ENCODE assay signal across 29 cellular contexts in genomic region chr7:92987543-92987942, GRCh38.
DNase-seq lines count a peak whose midpoint lies in the region; ATAC-seq, FAIRE-seq and TF ChIP-seq lines count a peak whose summit lies in the region.
"Had no signal": no experiment of that assay in that cellular context is flagged by ENCODE, and none has a peak within 500 bp of the region (broad histone marks: within the 10 kb centered on the region; RNA-seq: fewer than 3 reads in every experiment).

No MANE protein-coding gene starts in this region.

- FAIRE-seq in K562 (lab: Jason Lieb, UNC) = no peak
- FAIRE-seq: GM19239, small intestine had no signal

- H3K79me2 ChIP-seq in K562 (ENCODE audit: control insufficient read depth, insufficient read depth, low read length) = no peaks in the 10 kb centered on the region

- intact Hi-C loops in K562 (cut with micrococcal nuclease) (loop anchor here (10.0 kb wide), 1 partner anchor 363 kb away; no protein-coding TSS in a partner anchor), ovary (cut with DNase I) (no loop called here), sigmoid colon (cut with DNase I) (no loop called here)
- intact Hi-C loops in activated CD8-positive, alpha-beta T cell treated with anti-CD3 and anti-CD28 coated beads for 36 hours (cut with micrococcal nuclease) = no loop called here

- H4K8ac ChIP-seq in neuronal stem cell (ENCODE audit: low read depth, low read length) = no peak overlapping the region

- H3K9me1 ChIP-seq in K562 (ENCODE audit: control insufficient read depth, insufficient read depth, low read length) = no peaks in the 10 kb centered on the region

- H3K27me3 ChIP-seq in K562 (ENCODE audit: control insufficient read depth in 2 of 2, insufficient read depth in 2 of 2, low read length in 2 of 2) = no peaks in the 10 kb centered on the region
- H3K27me3 ChIP-seq in neuronal stem cell (ENCODE audit: control insufficient read depth in 3 of 3, insufficient read depth in 3 of 3, low read depth in 1 of 3, low read length in 3 of 3) = no peaks in the 10 kb centered on the region
- no peaks in the 10 kb centered on the region for H3K27me3 ChIP-seq in ovary
- H3K27me3 ChIP-seq in sigmoid colon = no peaks in the 10 kb centered on the region
- H3K27me3 ChIP-seq: stomach, thyroid gland, vagina had no signal

- H2BK120ac ChIP-seq in neuronal stem cell (ENCODE audit: low read depth, low read length) = no peak overlapping the region

- no peak overlapping the region for H2BK5ac ChIP-seq in neuronal stem cell (ENCODE audit: low read length)

- in situ Hi-C loops in K562 (cut with MboI) = no loop called here

- no peak overlapping the region for H3K27ac Mint-ChIP-seq in activated CD8-positive, alpha-beta T cell treated with anti-CD3 and anti-CD28 coated beads for 36 hours
- H3K27ac Mint-ChIP-seq: activated naive CD8-positive, alpha-beta T cell treated with anti-CD3 and anti-CD28 coated beads, Interleukin-2, amount 10 ng/mL, durations not matched to agents 7 days and 5 days; CD8-positive, alpha-beta T cell; H9; naive B cell; T-helper 1 cell treated with Interleukin-12 subunit alpha and Interleukin-12 subunit beta and Interleukin-4 antibody, amounts not matched to agents 30 μg/mL and 1 μg/mL, for 36 hours had no signal

- H2AK5ac ChIP-seq in neuronal stem cell (ENCODE audit: low read depth, low read length) = no peak overlapping the region

- H3K9ac ChIP-seq in K562 (ENCODE audit: insufficient read depth in 1 of 2, low read depth in 2 of 2, low read length in 2 of 2) (no peak overlapping the region), neuronal stem cell (ENCODE audit: low read depth, low read length, poor library complexity) (no peak overlapping the region)
- H3K9ac ChIP-seq: KMS-11 had no signal

- TF ChIP-seq CTCF in K562 (IDR thresholded peaks at IDR 0.05 in 2 of 3, conservative IDR thresholded peaks at IDR 0.05 in 1 of 3; ENCODE audit: insufficient read depth in 2 of 3, low read depth in 1 of 3, low read length in 3 of 3) (no peak), fibroblast of the aortic adventitia (IDR thresholded peaks at IDR 0.05; ENCODE audit: insufficient read depth, low read length) (no peak), ovary (IDR thresholded peaks at IDR 0.05) (no peak), sigmoid colon (IDR thresholded peaks at IDR 0.05) (no peak)
- no peak for TF ChIP-seq CTCF in activated CD8-positive, alpha-beta T cell treated with anti-CD3 and anti-CD28 coated beads for 36 hours (IDR thresholded peaks at IDR 0.05)

- H2AFZ ChIP-seq in K562 (ENCODE audit: low read depth, low read length) (0 out of 2 replicates have a peak overlapping the region, but pooled peaks have one; percentile 3), neuronal stem cell (ENCODE audit: low read length) (peak overlapping the region; percentile 64)

- peaks cover 13% of the 10 kb centered on the region for H3K27me3 Mint-ChIP-seq in activated CD8-positive, alpha-beta T cell treated with anti-CD3 and anti-CD28 coated beads for 36 hours

- H3K36me3 Mint-ChIP-seq in activated CD8-positive, alpha-beta T cell treated with anti-CD3 and anti-CD28 coated beads for 36 hours (ENCODE audit: low read depth) = no peaks in the 10 kb centered on the region
- H3K36me3 Mint-ChIP-seq: CD8-positive, alpha-beta T cell; naive B cell had no signal

- TF ChIP-seq EP300 in K562 (IDR thresholded peaks at IDR 0.05; ENCODE audit: low read length) (no peak), ovary (IDR thresholded peaks at IDR 0.05) (no peak), sigmoid colon (IDR thresholded peaks at IDR 0.05) (no peak)

- H3K79me1 ChIP-seq in neuronal stem cell (ENCODE audit: low read depth, low read length) = no peaks in the 10 kb centered on the region

- no peak overlapping the region for H3K4me3 Mint-ChIP-seq in activated CD8-positive, alpha-beta T cell treated with anti-CD3 and anti-CD28 coated beads for 36 hours
- H3K4me3 Mint-ChIP-seq: activated naive CD8-positive, alpha-beta T cell treated with anti-CD3 and anti-CD28 coated beads, Interleukin-2, amount 10 ng/mL, durations not matched to agents 7 days and 5 days; CD8-positive, alpha-beta T cell; H9; naive B cell; T-helper 1 cell treated with Interleukin-12 subunit alpha and Interleukin-12 subunit beta and Interleukin-4 antibody, amounts not matched to agents 30 μg/mL and 1 μg/mL, for 36 hours had no signal

- ATAC-seq in K562 = no peak
- no peak for ATAC-seq in activated CD8-positive, alpha-beta T cell treated with anti-CD3 and anti-CD28 coated beads for 36 hours
- ATAC-seq: CD8-positive, alpha-beta T cell had no signal

- H3K9me3 ChIP-seq in K562 (replicated peaks; ENCODE audit: control insufficient read depth, insufficient read depth, low read depth, low read length) (no peaks in the 10 kb centered on the region; the same call in 1 of the 2 replicates), neuronal stem cell (replicated peaks in 1 of 2; ENCODE audit: control insufficient read depth in 2 of 2, insufficient read depth in 1 of 2, low read depth in 1 of 2, low read length in 2 of 2) (peaks cover 2 to 5% of the 10 kb centered on the region in 2 donors), ovary (no peaks in the 10 kb centered on the region), sigmoid colon (no peaks in the 10 kb centered on the region)
- H3K9me3 ChIP-seq: stomach, thyroid gland, vagina had no signal

- DNase-seq in GM03348 (ENCODE audit: low spot score) (peak; percentile 20), K562 (ENCODE audit: extremely low read depth in 1 of 4, low spot score in 3 of 4) (no peak), fibroblast of the aortic adventitia (ENCODE audit: low read depth) (peak; percentile 14), neuronal stem cell (ENCODE audit: low spot score) (no peak), activated gamma-delta T cell treated with Interleukin-2 at 50 U/mL for 16 hours (no peak), ovary (no peak), sigmoid colon (no peak)
- no peak for DNase-seq in activated CD8-positive, alpha-beta T cell treated with anti-CD3 and anti-CD28 coated beads for 36 hours
- DNase-seq: activated CD4-positive, alpha-beta T cell treated with anti-CD3 and anti-CD28 coated beads for 1 hour; activated effector memory CD4-positive, alpha-beta T cell treated with Interleukin-2 at 50 U/mL for 16 hours; activated naive CD8-positive, alpha-beta T cell treated with anti-CD3 and anti-CD28 coated beads, Interleukin-2, amount 10 ng/mL, durations not matched to agents 7 days and 5 days; activated T-cell treated with anti-CD3 and anti-CD28 coated beads for 4 hours; AML-193; CD8-positive, alpha-beta T cell; DMS 273 treated with DMSO at 0.1 percent for 48 hours; H9; left colon; naive B cell; NCI-H1417 treated with DMSO at 0.1 percent for 48 hours; NCI-H2081; NCI-H2227 treated with DMSO at 0.1 percent for 48 hours; stimulated activated CD4-positive, alpha-beta T cell treated with anti-CD3 and anti-CD28 coated beads, Interleukin-1b, Interleukin-23, amount 100 ng/mL, for 48 hours; stomach; thyroid gland had no signal

- H4K20me1 ChIP-seq in K562 (replicated peaks; ENCODE audit: control insufficient read depth, insufficient read depth, low read length) = no peaks in the 10 kb centered on the region

- no peaks in the 10 kb centered on the region for H3K9me3 Mint-ChIP-seq in activated CD8-positive, alpha-beta T cell treated with anti-CD3 and anti-CD28 coated beads for 36 hours
- H3K9me3 Mint-ChIP-seq: CD8-positive, alpha-beta T cell; H9 had no signal

- H3K36me3 ChIP-seq in K562 (ENCODE audit: control insufficient read depth, insufficient read depth, low read length) (no peaks in the 10 kb centered on the region), neuronal stem cell (replicated peaks in 1 of 2; ENCODE audit: control insufficient read depth in 2 of 2, insufficient read depth in 2 of 2, low read length in 2 of 2) (no peaks in the 10 kb centered on the region), ovary (no peaks in the 10 kb centered on the region), sigmoid colon (no peaks in the 10 kb centered on the region)
- H3K36me3 ChIP-seq: stomach, thyroid gland, vagina had no signal

- no peak overlapping the region for H3K18ac ChIP-seq in neuronal stem cell (ENCODE audit: low read length)

- H3K4me1 ChIP-seq in K562 (replicated peaks in 1 of 2; ENCODE audit: control insufficient read depth in 2 of 2, insufficient read depth in 2 of 2, low read length in 2 of 2) (peaks cover 0 to 3% of the 10 kb centered on the region in 2 experiments; a peak in 1 of 5 replicates), neuronal stem cell (ENCODE audit: control insufficient read depth in 2 of 2, insufficient read depth in 1 of 2, low read depth in 1 of 2, low read length in 2 of 2) (peaks cover 0 to 6% of the 10 kb centered on the region in 2 donors), ovary (ENCODE audit: insufficient read depth) (no peaks in the 10 kb centered on the region), sigmoid colon (peaks cover 0 to 11% (median 0%) of the 10 kb centered on the region in 4 donors)
- H3K4me1 ChIP-seq: stomach, thyroid gland, vagina had no signal

- no peak overlapping the region for H4K91ac ChIP-seq in neuronal stem cell (ENCODE audit: low read depth, low read length, poor library complexity)

- no peak overlapping the region for H3K27ac ChIP-seq in K562 (ENCODE audit: extremely low read depth, low read depth, low read length)
- H3K27ac ChIP-seq in neuronal stem cell (replicated peaks; ENCODE audit: low read length) = no peak overlapping the region
- no peak overlapping the region for H3K27ac ChIP-seq in ovary
- no peak overlapping the region for H3K27ac ChIP-seq in sigmoid colon
- H3K27ac ChIP-seq: KMS-11, stomach, thyroid gland, vagina had no signal

- H3K4me3 ChIP-seq in K562 (no peak overlapping the region), fibroblast of the aortic adventitia (ENCODE audit: low read depth, low read length) (no peak overlapping the region), neuronal stem cell (ENCODE audit: low read length in 2 of 2) (no peak overlapping the region), ovary (no peak overlapping the region), sigmoid colon (no peak overlapping the region)
- H3K4me3 ChIP-seq: stomach, thyroid gland, vagina had no signal

- WGBS in K562 (ENCODE audit: insufficient coverage, low coverage, missing lambda C conversion rate) = 36% methylated on average over 3 of the region's 3 CpGs
- WGBS in neuronal stem cell (ENCODE audit: extremely low coverage in 2 of 2, insufficient read length in 2 of 2, insufficient replicate concordance in 1 of 2), 2 donors = no CpG with 5 or more reads among the region's 3 CpGs
- 81 to 86% (median 84%) methylated on average over 3 of the region's 3 CpGs for WGBS in ovary, 3 donors
- 90 to 94% methylated on average over 3 of the region's 3 CpGs for WGBS in sigmoid colon, 2 donors

- TF ChIP-seq POLR2A in K562 (conservative IDR thresholded peaks at IDR 0.05) = no peak
- TF ChIP-seq POLR2A in ovary (IDR thresholded peaks at IDR 0.05) = no peak
- TF ChIP-seq POLR2A in sigmoid colon (IDR thresholded peaks at IDR 0.05) = no peak

- H3K4me1 Mint-ChIP-seq in activated CD8-positive, alpha-beta T cell treated with anti-CD3 and anti-CD28 coated beads for 36 hours (ENCODE audit: low read depth) = no peaks in the 10 kb centered on the region
- H3K4me1 Mint-ChIP-seq: activated naive CD8-positive, alpha-beta T cell treated with anti-CD3 and anti-CD28 coated beads, Interleukin-2, amount 10 ng/mL, durations not matched to agents 7 days and 5 days; naive B cell had no signal

- CTCF ChIA-PET in K562 (lab: Yijun Ruan, JAX; ENCODE audit: low intra/inter-chr PET ratio) = no interaction called here
- CTCF ChIA-PET in activated CD8-positive, alpha-beta T cell treated with anti-CD3 and anti-CD28 coated beads for 36 hours (lab: Charles Lee) = interaction anchor here (0.8 to 1.6 kb wide), 2 partner anchors 8 to 13 kb away, joined by 3 to 6 read pairs; no protein-coding TSS in a partner anchor

- H3K14ac ChIP-seq in neuronal stem cell (ENCODE audit: low read length) = no peak overlapping the region

- no peak overlapping the region for H2BK15ac ChIP-seq in neuronal stem cell (ENCODE audit: low read length)

- H3K23ac ChIP-seq in neuronal stem cell (ENCODE audit: low read depth, low read length, poor library complexity) = no peak overlapping the region

- no peak overlapping the region for H3K4ac ChIP-seq in neuronal stem cell (ENCODE audit: low read length)

- TF ChIP-seq RAD21 in K562 (CRISPR knock-in tag; conservative IDR thresholded peaks at IDR 0.05 in 1 of 2, IDR thresholded peaks at IDR 0.05 in 1 of 2) = no peak

- POLR2A ChIA-PET in K562 (lab: Yijun Ruan, JAX) = interaction anchor here (1.6 kb wide), 1 partner anchor 10 kb away, joined by 4 read pairs; no protein-coding TSS in a partner anchor
- POLR2A ChIA-PET in activated CD8-positive, alpha-beta T cell treated with anti-CD3 and anti-CD28 coated beads for 36 hours (lab: Charles Lee) = no interaction called here

- H2BK12ac ChIP-seq in neuronal stem cell (ENCODE audit: low read length) = no peak overlapping the region

- BruUV-seq in K562 (replicated peaks; lab: Mats Ljungman, UMichigan) = no TSS peak

- H3K4me2 ChIP-seq in K562 (ENCODE audit: insufficient read depth, low read length) (no peak overlapping the region), neuronal stem cell (ENCODE audit: insufficient read depth, low read length, poor library complexity, severe bottlenecking) (no peak overlapping the region)
- H3K4me2 ChIP-seq: KMS-11 had no signal

Comparison
In these comparisons a context has a peak if more than half of its experiments do, and no peak if none do; other contexts are left out.
1. DNase-seq: peak in GM03348 (single experiment) and fibroblast of the aortic adventitia (single experiment); none in K562 (0 of 4), neuronal stem cell (single experiment), activated CD8-positive, alpha-beta T cell treated with anti-CD3 and anti-CD28 coated beads for 36 hours (single experiment), activated gamma-delta T cell treated with Interleukin-2 at 50 U/mL for 16 hours (single experiment), ovary (0 of 5) and sigmoid colon (single experiment).